8 cellular contexts compared by ENCODE assay signal in genomic region chr11:64230209-64230984, GRCh38. TPM values are rescaled to one million over a fixed set of nuclear protein-coding genes. Genes with fewer than 3 reads are reported as not detected.
DNase-seq lines count a peak whose midpoint lies in the region; ATAC-seq and TF ChIP-seq lines count a peak whose summit lies in the region.

A gene with protein sequence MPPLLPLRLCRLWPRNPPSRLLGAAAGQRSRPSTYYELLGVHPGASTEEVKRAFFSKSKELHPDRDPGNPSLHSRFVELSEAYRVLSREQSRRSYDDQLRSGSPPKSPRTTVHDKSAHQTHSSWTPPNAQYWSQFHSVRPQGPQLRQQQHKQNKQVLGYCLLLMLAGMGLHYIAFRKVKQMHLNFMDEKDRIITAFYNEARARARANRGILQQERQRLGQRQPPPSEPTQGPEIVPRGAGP (plus strand): TSS chr11:64230548. CDS start chr11:64230855, 307 bp downstream.

- peak within 1 kb of the TSS; percentile 87 for H3K27ac Mint-ChIP-seq in activated T-cell treated with anti-CD3 and anti-CD28 coated beads, Interleukin-2, amount 50 U/mL, for 72 hours

- H3K4me1 Mint-ChIP-seq in activated T-cell treated with anti-CD3 and anti-CD28 coated beads, Interleukin-2, amount 50 U/mL, for 72 hours (ENCODE audit: low read depth): peaks cover 57% of the 10 kb centered on the region

- POLR2A ChIA-PET in PC-9 (lab: Charles Lee; ENCODE audit: unreplicated experiment): no interaction called here

- peak within 1 kb of the TSS; percentile 60 for H3K4me3 ChIP-seq in Jurkat, Clone E6-1 (ENCODE audit: low read length)
- H3K4me3 ChIP-seq in PC-9: peak within 1 kb of the TSS; percentile 81
- peak within 1 kb of the TSS; percentile 67 to 70 for H3K4me3 ChIP-seq in muscle layer of duodenum (ENCODE audit: low read depth in 1 of 2, low read length in 2 of 2)

- H3F3A ChIP-seq in PC-9 (ENCODE audit: insufficient read depth, low read depth): peaks cover 24% of the 10 kb centered on the region

- CTCF ChIA-PET in PC-9 (lab: Charles Lee): interaction anchor here (0.5 kb wide), 1 partner anchor 71 kb away, joined by 8 read pairs; no protein-coding TSS in a partner anchor

- no peaks in the 10 kb centered on the region for H3K36me3 Mint-ChIP-seq in activated T-cell treated with anti-CD3 and anti-CD28 coated beads, Interleukin-2, amount 50 U/mL, for 72 hours (ENCODE audit: insufficient read depth in 2 of 2)

- H4K20me1 ChIP-seq in PC-9 (ENCODE audit: insufficient read depth): peaks cover 8% of the 10 kb centered on the region

- BruUV-seq in PC-9 (replicated peaks; lab: Mats Ljungman, UMichigan): no TSS peak

- DNase-seq in CD1c-positive myeloid dendritic cell (ENCODE audit: extremely low spot score) (peak; percentile 85), PC-9 (peak; percentile 89 to 96)
- DNase-seq in Jurkat, Clone E6-1 (ENCODE audit: low read depth, low spot score): peak; percentile 78
- peak; percentile 91 to 96 for DNase-seq in activated T-cell treated with anti-CD3 and anti-CD28 coated beads, Interleukin-2, amount 50 U/mL, for 72 hours
- peak; percentile 78 to 82 for DNase-seq in stimulated activated CD8-positive, alpha-beta memory T cell treated with anti-CD3 and anti-CD28 coated beads, Interleukin-7, amount 100 ng/mL, for 4 hours (ENCODE audit: low read depth in 2 of 2)

- no peak within 1 kb of the TSS for H3K27ac ChIP-seq in PC-9
- peak within 1 kb of the TSS; percentile 82 for H3K27ac ChIP-seq in muscle layer of duodenum (ENCODE audit: low read length)

- intact Hi-C loops in PC-9 (cut with micrococcal nuclease; ENCODE audit: unreplicated experiment): loop anchor here (1.0 to 5.0 kb wide), 2 partner anchors 10 to 43 kb away; partner anchors contain the start of gene STIP1

- H2AFZ ChIP-seq in PC-9: peak within 1 kb of the TSS; percentile 80

- peaks cover 31% of the 10 kb centered on the region for H3K79me2 ChIP-seq in PC-9 (ENCODE audit: low read depth)

- TF ChIP-seq CTCF in PC-9 (conservative IDR thresholded peaks at IDR 0.05): no peak

- no peaks in the 10 kb centered on the region for H3K9me3 ChIP-seq in PC-9 (ENCODE audit: insufficient read depth, low read depth)
- H3K9me3 ChIP-seq in muscle layer of duodenum (ENCODE audit: control insufficient read depth in 1 of 2, low read length in 2 of 2): no peaks in the 10 kb centered on the region

- peak; percentile 40 for ATAC-seq in GM21360 (IDR thresholded peaks at IDR 0.05; ENCODE audit: unreplicated experiment)
- peak; percentile 53 to 54 for ATAC-seq in activated T-cell treated with anti-CD3 and anti-CD28 coated beads, Interleukin-2, amount 50 U/mL, for 72 hours (replicated peaks in 1 of 2)
- ATAC-seq in esophagus mucosa: peak; percentile 49

- peak within 1 kb of the TSS; percentile 76 for H3K4me2 ChIP-seq in PC-9

- no peaks in the 10 kb centered on the region for H3K36me3 ChIP-seq in PC-9 (ENCODE audit: low read depth)
- no peaks in the 10 kb centered on the region for H3K36me3 ChIP-seq in muscle layer of duodenum (ENCODE audit: control insufficient read depth in 1 of 2, insufficient read depth in 2 of 2, low read length in 2 of 2)

- H3K4me1 ChIP-seq in PC-9 (replicated peaks; ENCODE audit: insufficient read depth) (peaks cover 31% of the 10 kb centered on the region), muscle layer of duodenum (ENCODE audit: control insufficient read depth in 1 of 2, insufficient read depth in 2 of 2, low read length in 2 of 2) (peaks cover 12 to 38% of the 10 kb centered on the region in 2 donors)

- H3K4me3 Mint-ChIP-seq in activated T-cell treated with anti-CD3 and anti-CD28 coated beads, Interleukin-2, amount 50 U/mL, for 72 hours: peak within 1 kb of the TSS; percentile 94 to 97

- no peaks in the 10 kb centered on the region for H3K9me3 Mint-ChIP-seq in activated T-cell treated with anti-CD3 and anti-CD28 coated beads, Interleukin-2, amount 50 U/mL, for 72 hours

- H3K27me3 ChIP-seq in PC-9 (ENCODE audit: insufficient read depth, low read depth) (no peaks in the 10 kb centered on the region), muscle layer of duodenum (ENCODE audit: low read depth, low read length) (no peaks in the 10 kb centered on the region)

- H3K27me3 Mint-ChIP-seq in activated T-cell treated with anti-CD3 and anti-CD28 coated beads, Interleukin-2, amount 50 U/mL, for 72 hours (ENCODE audit: low read depth): no peaks in the 10 kb centered on the region

- no peaks in the 10 kb centered on the region for H3K9me2 ChIP-seq in PC-9 (ENCODE audit: insufficient read depth)

RNA-seq across cellular contexts. Expression of the gene that starts here (rescaled TPM):
- polyA plus RNA-seq in Jurkat, Clone E6-1 (2012; ENCODE audit: insufficient read depth, insufficient read length): 45.4 TPM
- total RNA-seq in PC-9 (2021): 55.0 and 57.1 TPM in 2 replicates
- total RNA-seq in activated T-cell treated with anti-CD3 and anti-CD28 coated beads, Interleukin-2, amount 50 U/mL, for 72 hours: 10 to 100 TPM; 42.2 to 54.1 TPM
- 16.7 TPM for total RNA-seq in esophagus mucosa
